In the genomic region with DNA sequence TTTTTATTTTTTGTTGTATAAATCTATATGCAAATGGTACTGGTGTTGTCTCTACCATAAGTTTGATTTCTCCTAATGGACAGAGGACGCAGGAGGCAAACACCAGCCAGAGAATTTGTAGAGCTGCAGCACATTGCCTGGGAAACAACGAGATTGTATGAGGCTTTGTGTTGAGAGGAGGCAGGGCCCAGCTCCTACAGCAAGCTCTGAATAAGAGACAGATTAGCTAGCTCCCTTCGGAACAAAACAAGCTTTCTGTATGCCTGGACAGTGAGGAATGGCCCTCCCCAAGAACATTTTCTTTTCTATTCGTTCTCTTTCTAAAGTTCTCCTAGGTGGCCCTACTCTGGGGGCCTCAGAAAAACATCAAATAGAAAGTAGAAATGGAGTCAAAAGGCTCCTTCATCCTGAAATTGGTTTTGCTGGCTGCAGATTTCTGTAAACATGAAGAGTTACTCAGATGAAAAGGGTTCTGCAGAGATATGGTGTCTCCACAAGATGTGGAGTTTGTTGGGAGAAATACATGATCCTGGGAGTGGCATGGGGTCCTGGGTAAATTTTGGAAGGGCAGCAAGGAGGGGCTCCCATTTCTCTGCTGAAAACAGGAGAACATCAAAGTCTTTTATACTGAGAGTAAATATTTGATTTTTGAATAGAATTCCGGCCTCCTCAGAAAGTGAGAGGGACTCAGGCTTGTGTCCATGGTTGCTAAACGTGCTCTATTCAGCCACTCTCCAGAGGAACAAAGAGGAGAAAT, we compare ENCODE assay signal across 26 cellular contexts. TPM values are rescaled to one million over a fixed set of nuclear protein-coding genes. Genes with fewer than 3 reads are reported as not detected.
DNase-seq lines count a peak whose midpoint lies in the region; ATAC-seq, FAIRE-seq and TF ChIP-seq lines count a peak whose summit lies in the region.
"Had no signal": no experiment of that assay in that cellular context is flagged by ENCODE, and none has a peak within 500 bp of the region (broad histone marks: within the 10 kb centered on the region; RNA-seq: fewer than 3 reads in every experiment).

No MANE protein-coding gene starts in this region.

- no TSS peak for BruUV-seq in HepG2 (replicated peaks; lab: Mats Ljungman, UMichigan)

- no peak overlapping the region for H2BK15ac ChIP-seq in neuronal stem cell (ENCODE audit: low read length)

- ATAC-seq in HepG2 (peak; percentile 78), right lobe of liver (no peak), GM18502 (IDR thresholded peaks at IDR 0.05; ENCODE audit: poor library complexity, unreplicated experiment) (no peak)
- ATAC-seq: natural killer cell had no signal

- no peak for TF ChIP-seq POLR2A in HepG2 (IDR thresholded peaks at IDR 0.05; ENCODE audit: insufficient read depth in 1 of 2, low read depth in 2 of 2, low read length in 2 of 2)
- no peak for TF ChIP-seq POLR2A in right lobe of liver (IDR thresholded peaks at IDR 0.05)

- no peak overlapping the region for H3K18ac ChIP-seq in neuronal stem cell (ENCODE audit: low read length)

- peak; percentile 83 for DNase-seq in HepG2 (ENCODE audit: low spot score)
- DNase-seq in right lobe of liver: no peak
- no peak for DNase-seq in frontal cortex (ENCODE audit: low spot score in 2 of 2)
- DNase-seq in neuronal stem cell (ENCODE audit: low spot score): peak; percentile 23
- no peak for DNase-seq in type B pancreatic cell (ENCODE audit: extremely low spot score, unreplicated experiment)
- no peak for DNase-seq in activated naive CD4-positive, alpha-beta T cell treated with anti-CD3 and anti-CD28 coated beads, Interleukin-2, amount 10 ng/mL, durations not matched to agents 7 days and 5 days
- no peak for DNase-seq in ACHN
- DNase-seq: activated CD4-positive, alpha-beta T cell treated with anti-CD3 and anti-CD28 coated beads, Interleukin-2, amount 10 ng/mL, durations not matched to agents 24 days and 14 days; DMS 273 treated with DMSO at 0.1 percent for 48 hours; erythroblast; foreskin melanocyte; mesenchymal stem cell; natural killer cell; NCI-H1694; OCI-M1; SHP77 treated with DMSO at 0.1 percent for 48 hours; spleen; stimulated activated CD4-positive, alpha-beta T cell treated with anti-CD3 and anti-CD28 coated beads, Interleukin-4, amount 100 ng/mL, for 4 hours; T-helper 1 cell had no signal

- no peak overlapping the region for H3K4me3 Mint-ChIP-seq in type B pancreatic cell
- H3K4me3 Mint-ChIP-seq in activated naive CD4-positive, alpha-beta T cell treated with anti-CD3 and anti-CD28 coated beads, Interleukin-2, amount 10 ng/mL, durations not matched to agents 7 days and 5 days: no peak overlapping the region
- H3K4me3 Mint-ChIP-seq: activated CD4-positive, alpha-beta T cell treated with anti-CD3 and anti-CD28 coated beads, Interleukin-2, amount 10 ng/mL, durations not matched to agents 24 days and 14 days; IgD-negative memory B cell; natural killer cell had no signal

- peak overlapping the region; percentile 89 for H3K27ac ChIP-seq in HepG2 (ENCODE audit: extremely low read length, insufficient read depth, low read length)
- no peak overlapping the region for H3K27ac ChIP-seq in right lobe of liver
- H3K27ac ChIP-seq in neuronal stem cell (replicated peaks; ENCODE audit: low read length): peak overlapping the region; percentile 65
- H3K27ac ChIP-seq: C4-2B, HL-60, spleen had no signal

- no peaks in the 10 kb centered on the region for H3K79me1 ChIP-seq in neuronal stem cell (ENCODE audit: low read depth, low read length)

- H3K27me3 ChIP-seq in HepG2 (ENCODE audit: control insufficient read depth in 1 of 2, insufficient read depth in 2 of 2, low read length in 2 of 2): no peaks in the 10 kb centered on the region
- no peaks in the 10 kb centered on the region for H3K27me3 ChIP-seq in right lobe of liver
- peaks cover 0 to 6% (median 0%) of the 10 kb centered on the region in 3 experiments for H3K27me3 ChIP-seq in neuronal stem cell (ENCODE audit: control insufficient read depth in 3 of 3, insufficient read depth in 3 of 3, low read depth in 1 of 3, low read length in 3 of 3)

- no peak overlapping the region for H3K4ac ChIP-seq in neuronal stem cell (ENCODE audit: low read length)

- CTCF ChIA-PET in HepG2 (lab: Yijun Ruan, JAX; ENCODE audit: low intra/inter-chr PET ratio, low total read pairs): no interaction called here
- CTCF ChIA-PET in activated naive CD4-positive, alpha-beta T cell treated with anti-CD3 and anti-CD28 coated beads, Interleukin-2, amount 10 ng/mL, durations not matched to agents 7 days and 5 days (lab: Charles Lee): interaction anchor here (1.6 kb wide), 1 partner anchor 199 kb away, joined by 6 read pairs; no protein-coding TSS in a partner anchor

- H3K4me1 ChIP-seq in HepG2 (ENCODE audit: insufficient read depth, low read length) (peaks cover 90% of the 10 kb centered on the region), right lobe of liver (peaks cover 0 to under 1% (median 0%) of the 10 kb centered on the region in 4 donors), neuronal stem cell (ENCODE audit: control insufficient read depth in 2 of 2, insufficient read depth in 1 of 2, low read depth in 1 of 2, low read length in 2 of 2) (peaks cover 10 to 13% of the 10 kb centered on the region in 2 donors)

- H3K9ac ChIP-seq in HepG2 (ENCODE audit: insufficient read depth, low read depth, low read length) (peak overlapping the region; percentile 58), neuronal stem cell (ENCODE audit: low read depth, low read length, poor library complexity) (no peak overlapping the region)

- H2AK5ac ChIP-seq in neuronal stem cell (ENCODE audit: low read depth, low read length): no peak overlapping the region

- H2BK12ac ChIP-seq in neuronal stem cell (ENCODE audit: low read length): no peak overlapping the region

- no peaks in the 10 kb centered on the region for H3K79me2 ChIP-seq in HepG2 (ENCODE audit: insufficient read depth, low read length)

- no peak for TF ChIP-seq CTCF in HepG2 (CRISPR knock-in tag; IDR thresholded peaks at IDR 0.05)
- no peak for TF ChIP-seq CTCF in right lobe of liver (IDR thresholded peaks at IDR 0.05)
- no peak for TF ChIP-seq CTCF in type B pancreatic cell (conservative IDR thresholded peaks at IDR 0.05)

- no peak for TF ChIP-seq RAD21 in HepG2 (CRISPR knock-in tag; IDR thresholded peaks at IDR 0.05)

- FAIRE-seq in HepG2 (lab: Jason Lieb, UNC): peak; percentile 57
- FAIRE-seq in frontal cortex (lab: Jason Lieb, UNC): peak; percentile 69

- POLR2A ChIA-PET in HepG2 (lab: Yijun Ruan, JAX): interaction anchor here (0.6 to 5.3 kb wide), 2 partner anchors 11 to 1411 kb away, joined by 3 to 34 read pairs; partner anchors contain the start of gene CCDC15

- in situ Hi-C loops in HepG2 (cut with HindIII; ENCODE audit: extremely low pct_ligation_motif_present, low pct_unique_long_range_greater_than_20kb): no loop called here
- in situ Hi-C loops in ACHN (cut with HindIII; ENCODE audit: low pct_ligation_motif_present, low pct_unique_long_range_greater_than_20kb, low sequenced_read_pairs): no loop called here

- H3K9me3 Mint-ChIP-seq in type B pancreatic cell: no peaks in the 10 kb centered on the region
- H3K9me3 Mint-ChIP-seq in activated naive CD4-positive, alpha-beta T cell treated with anti-CD3 and anti-CD28 coated beads, Interleukin-2, amount 10 ng/mL, durations not matched to agents 7 days and 5 days: peaks cover 2% of the 10 kb centered on the region
- H3K9me3 Mint-ChIP-seq: activated CD4-positive, alpha-beta T cell treated with anti-CD3 and anti-CD28 coated beads, Interleukin-2, amount 10 ng/mL, durations not matched to agents 24 days and 14 days; natural killer cell had no signal

- TF ChIP-seq EP300 in HepG2 (IDR thresholded peaks at IDR 0.05; ENCODE audit: low read depth in 2 of 2, low read length in 2 of 2) (peak in 1 of 2 experiments; percentile 63; a peak in 1 of 4 replicates), HepG2 (CRISPR knock-in tag; IDR thresholded peaks at IDR 0.05; ENCODE audit: borderline replicate concordance) (peak; percentile 15; the same call in 1 of the 2 replicates)

- H3K4me1 Mint-ChIP-seq in type B pancreatic cell (ENCODE audit: unreplicated experiment): peaks cover 23% of the 10 kb centered on the region
- peaks cover 13% of the 10 kb centered on the region for H3K4me1 Mint-ChIP-seq in activated naive CD4-positive, alpha-beta T cell treated with anti-CD3 and anti-CD28 coated beads, Interleukin-2, amount 10 ng/mL, durations not matched to agents 7 days and 5 days
- H3K4me1 Mint-ChIP-seq: IgD-negative memory B cell had no signal

- H3K36me3 Mint-ChIP-seq in type B pancreatic cell: no peaks in the 10 kb centered on the region
- peaks cover 2% of the 10 kb centered on the region for H3K36me3 Mint-ChIP-seq in activated naive CD4-positive, alpha-beta T cell treated with anti-CD3 and anti-CD28 coated beads, Interleukin-2, amount 10 ng/mL, durations not matched to agents 7 days and 5 days
- H3K36me3 Mint-ChIP-seq: IgD-negative memory B cell had no signal

- H4K8ac ChIP-seq in neuronal stem cell (ENCODE audit: low read depth, low read length): no peak overlapping the region

- H4K91ac ChIP-seq in neuronal stem cell (ENCODE audit: low read depth, low read length, poor library complexity): no peak overlapping the region

- 1% methylated on average over 6 of the region's 6 CpGs for WGBS in HepG2 (ENCODE audit: low lambda C conversion rate)
- WGBS in right lobe of liver (ENCODE audit: insufficient coverage, low coverage, low lambda C conversion rate, missing lambda C conversion rate): 66% methylated on average over 6 of the region's 6 CpGs
- WGBS in neuronal stem cell (ENCODE audit: extremely low coverage in 2 of 2, insufficient read length in 2 of 2, insufficient replicate concordance in 1 of 2), 2 donors: no CpG with 5 or more reads among the region's 6 CpGs

- H3K4me3 ChIP-seq in HepG2 (replicated peaks in 1 of 3; ENCODE audit: insufficient read depth in 1 of 3, low read depth in 2 of 3, low read length in 3 of 3): peak overlapping the region; percentile 21 to 53 (median 27); a peak in 5 of 6 replicates
- H3K4me3 ChIP-seq in right lobe of liver: no peak overlapping the region
- no peak overlapping the region for H3K4me3 ChIP-seq in neuronal stem cell (ENCODE audit: low read length in 2 of 2)
- H3K4me3 ChIP-seq: spleen had no signal

- no peaks in the 10 kb centered on the region for H4K20me1 ChIP-seq in HepG2 (ENCODE audit: insufficient read depth, low read length)

- no peak overlapping the region for H2BK120ac ChIP-seq in neuronal stem cell (ENCODE audit: low read depth, low read length)

- H3K27ac Mint-ChIP-seq in type B pancreatic cell: peak overlapping the region; percentile 44
- no peak overlapping the region for H3K27ac Mint-ChIP-seq in activated naive CD4-positive, alpha-beta T cell treated with anti-CD3 and anti-CD28 coated beads, Interleukin-2, amount 10 ng/mL, durations not matched to agents 7 days and 5 days
- H3K27ac Mint-ChIP-seq: activated CD4-positive, alpha-beta T cell treated with anti-CD3 and anti-CD28 coated beads, Interleukin-2, amount 10 ng/mL, durations not matched to agents 24 days and 14 days; activated T-helper 2 cell treated with anti-CD3 and anti-CD28 coated beads, Interferon-gamma antibody, Interleukin-2, Interleukin-4, amounts not matched to agents 10 μg/mL and 5 μg/mL and 100 μg/mL, durations not matched to agents 14 hours and 24 hours and 36 hours; IgD-negative memory B cell had no signal

- no peak overlapping the region for H2AFZ ChIP-seq in HepG2 (ENCODE audit: low read length)
- peak overlapping the region; percentile 85 for H2AFZ ChIP-seq in neuronal stem cell (ENCODE audit: low read length)

- H3K36me3 ChIP-seq in HepG2 (replicated peaks in 1 of 2; ENCODE audit: control insufficient read depth in 1 of 2, insufficient read depth in 2 of 2, low read length in 2 of 2) (no peaks in the 10 kb centered on the region), right lobe of liver (no peaks in the 10 kb centered on the region), neuronal stem cell (replicated peaks in 1 of 2; ENCODE audit: control insufficient read depth in 2 of 2, insufficient read depth in 2 of 2, low read length in 2 of 2) (no peaks in the 10 kb centered on the region)
- H3K36me3 ChIP-seq: spleen had no signal

- intact Hi-C loops in HepG2 (cut with micrococcal nuclease; ENCODE audit: unreplicated experiment): no loop called here
- intact Hi-C loops in right lobe of liver (cut with DNase I): no loop called here

- H3K14ac ChIP-seq in neuronal stem cell (ENCODE audit: low read length): no peak overlapping the region

- H3K9me3 ChIP-seq in HepG2 (ENCODE audit: low read length) (no peaks in the 10 kb centered on the region), right lobe of liver (no peaks in the 10 kb centered on the region), neuronal stem cell (replicated peaks in 1 of 2; ENCODE audit: control insufficient read depth in 2 of 2, insufficient read depth in 1 of 2, low read depth in 1 of 2, low read length in 2 of 2) (no peaks in the 10 kb centered on the region)
- H3K9me3 ChIP-seq: spleen had no signal

- no peaks in the 10 kb centered on the region for H3K27me3 Mint-ChIP-seq in type B pancreatic cell
- H3K27me3 Mint-ChIP-seq in activated naive CD4-positive, alpha-beta T cell treated with anti-CD3 and anti-CD28 coated beads, Interleukin-2, amount 10 ng/mL, durations not matched to agents 7 days and 5 days: peaks cover 22% of the 10 kb centered on the region

- no peak overlapping the region for H2BK5ac ChIP-seq in neuronal stem cell (ENCODE audit: low read length)

- H3K23ac ChIP-seq in neuronal stem cell (ENCODE audit: low read depth, low read length, poor library complexity): no peak overlapping the region

- H3K4me2 ChIP-seq in HepG2 (ENCODE audit: low read depth, low read length): peak overlapping the region; percentile 72
- H3K4me2 ChIP-seq in neuronal stem cell (ENCODE audit: insufficient read depth, low read length, poor library complexity, severe bottlenecking): no peak overlapping the region

RNA-seq across cellular contexts. Expression of gene HEPACAM, which starts 6.8 kb away (rescaled TPM):
- 58.5 and 66.9 TPM in 2 replicates for total RNA-seq in HepG2 (2016; rRNA removed; fragmentation: Illumina TruSeq; extraction: Trizol)
- 17.6 and 18.7 TPM in 2 replicates for total RNA-seq in HepG2 (2016; cell fraction: cytosol; rRNA removed; fragmentation: Illumina TruSeq; extraction: Trizol; ENCODE audit: low read depth)
- total RNA-seq in HepG2 (2016; cell fraction: insoluble cytoplasmic fraction; rRNA removed; fragmentation: Illumina TruSeq; extraction: Trizol): 53.8 and 67.4 TPM in 2 replicates
- 53.8 and 64.2 TPM in 2 replicates for total RNA-seq in HepG2 (2016; cell fraction: membrane; rRNA removed; fragmentation: Illumina TruSeq; extraction: Trizol)
- 81.5 and 83.9 TPM in 2 replicates for total RNA-seq in HepG2 (2016; cell fraction: nucleus; rRNA removed; fragmentation: Illumina TruSeq; extraction: Trizol)
- polyA plus RNA-seq in HepG2 (2011; rRNA removed): 74.8 and 121 TPM in 2 replicates
- 47.5 and 102 TPM in 2 replicates for polyA plus RNA-seq in HepG2 (2011; cell fraction: cytosol; rRNA removed)
- 131 and 258 TPM in 2 replicates for polyA plus RNA-seq in HepG2 (2011; cell fraction: nucleus; rRNA removed)
- 59.1 and 64.3 TPM in 2 replicates for polyA plus RNA-seq in HepG2 (2012)
- 10.5 and 13.0 TPM in 2 replicates for polyA plus RNA-seq in HepG2 (2016; cell fraction: cytosol; fragmentation: Illumina TruSeq; extraction: Trizol; ENCODE audit: low read depth)
- polyA plus RNA-seq in HepG2 (2016; cell fraction: insoluble cytoplasmic fraction; fragmentation: Illumina TruSeq; extraction: Trizol; ENCODE audit: low read depth): 31.3 and 35.9 TPM in 2 replicates
- 36.7 and 41.7 TPM in 2 replicates for polyA plus RNA-seq in HepG2 (2016; cell fraction: membrane; fragmentation: Illumina TruSeq; extraction: Trizol; ENCODE audit: low read depth)
- 102 and 105 TPM in 2 replicates for polyA plus RNA-seq in HepG2 (2016; cell fraction: nucleus; fragmentation: Illumina TruSeq; extraction: Trizol; ENCODE audit: insufficient read depth, low read depth)
- polyA minus RNA-seq in HepG2 (2011; rRNA and poly(A)+ RNA removed; ENCODE audit: low replicate concordance): 0.19 and 706 TPM in 2 replicates
- polyA minus RNA-seq in HepG2 (2011; cell fraction: cytosol; rRNA and poly(A)+ RNA removed): 95.5 and 142 TPM in 2 replicates
- 137 and 199 TPM in 2 replicates for polyA minus RNA-seq in HepG2 (2011; cell fraction: nucleus; rRNA and poly(A)+ RNA removed)
- total RNA-seq in right lobe of liver: 10 to 100 TPM in 1 of 6 experiments, 1 to 10 TPM in 4, under 1 TPM in 1; 0.30 to 30.8 (median 2.3) TPM
- 6.9 TPM for total RNA-seq in frontal cortex
- 0.03 TPM for polyA plus RNA-seq in neuronal stem cell (2013, experiment 1 of 2)
- polyA plus RNA-seq in neuronal stem cell (2013, experiment 2 of 2): 0.01 TPM
- 0.43 TPM in 1 of 2 replicates, not detected in the other for total RNA-seq in type B pancreatic cell (ENCODE audit: low replicate concordance)
- total RNA-seq: activated CD4-positive, alpha-beta T cell treated with anti-CD3 and anti-CD28 coated beads, Interleukin-2, amount 10 ng/mL, durations not matched to agents 24 days and 14 days; activated T-helper 2 cell treated with anti-CD3 and anti-CD28 coated beads, Interferon-gamma antibody, Interleukin-2, Interleukin-4, amounts not matched to agents 10 μg/mL and 5 μg/mL and 100 μg/mL, durations not matched to agents 14 hours and 24 hours and 36 hours; MCF 10A; natural killer cell had no signal
- polyA plus RNA-seq: IgD-negative memory B cell had no signal

RNA-seq across cellular contexts. Expression of gene CCDC15, which starts 11.4 kb away (rescaled TPM):
- total RNA-seq in HepG2 (2016; rRNA removed; fragmentation: Illumina TruSeq; extraction: Trizol) (4.6 and 6.5 TPM in 2 replicates), right lobe of liver (1 to 10 TPM in 2 of 6 experiments, under 1 TPM in 4; 0.57 to 1.8 (median 0.70) TPM), frontal cortex (3.7 TPM), type B pancreatic cell (ENCODE audit: low replicate concordance) (1.5 and 3.2 TPM in 2 replicates)
- total RNA-seq in HepG2 (2016; cell fraction: cytosol; rRNA removed; fragmentation: Illumina TruSeq; extraction: Trizol; ENCODE audit: low read depth): 3.4 and 5.0 TPM in 2 replicates
- total RNA-seq in HepG2 (2016; cell fraction: insoluble cytoplasmic fraction; rRNA removed; fragmentation: Illumina TruSeq; extraction: Trizol): 4.3 and 5.4 TPM in 2 replicates
- 2.5 and 3.6 TPM in 2 replicates for total RNA-seq in HepG2 (2016; cell fraction: membrane; rRNA removed; fragmentation: Illumina TruSeq; extraction: Trizol)
- total RNA-seq in HepG2 (2016; cell fraction: nucleus; rRNA removed; fragmentation: Illumina TruSeq; extraction: Trizol): 9.8 and 10.9 TPM in 2 replicates
- 1.2 and 2.2 TPM in 2 replicates for polyA plus RNA-seq in HepG2 (2011; rRNA removed)
- 0.63 and 0.85 TPM in 2 replicates for polyA plus RNA-seq in HepG2 (2011; cell fraction: cytosol; rRNA removed)
- 1.5 and 2.5 TPM in 2 replicates for polyA plus RNA-seq in HepG2 (2011; cell fraction: nucleus; rRNA removed)
- polyA plus RNA-seq in HepG2 (2012): 0.69 and 1.7 TPM in 2 replicates
- 0.19 and 0.21 TPM in 2 replicates for polyA plus RNA-seq in HepG2 (2016; cell fraction: cytosol; fragmentation: Illumina TruSeq; extraction: Trizol; ENCODE audit: low read depth)
- 3.6 and 4.3 TPM in 2 replicates for polyA plus RNA-seq in HepG2 (2016; cell fraction: insoluble cytoplasmic fraction; fragmentation: Illumina TruSeq; extraction: Trizol; ENCODE audit: low read depth)
- 0.18 and 0.38 TPM in 2 replicates for polyA plus RNA-seq in HepG2 (2016; cell fraction: membrane; fragmentation: Illumina TruSeq; extraction: Trizol; ENCODE audit: low read depth)
- polyA plus RNA-seq in HepG2 (2016; cell fraction: nucleus; fragmentation: Illumina TruSeq; extraction: Trizol; ENCODE audit: insufficient read depth, low read depth): 4.4 and 5.8 TPM in 2 replicates
- 1.2 TPM in 1 of 2 replicates, not detected in the other for polyA minus RNA-seq in HepG2 (2011; rRNA and poly(A)+ RNA removed; ENCODE audit: low replicate concordance)
- 1.6 and 2.1 TPM in 2 replicates for polyA minus RNA-seq in HepG2 (2011; cell fraction: cytosol; rRNA and poly(A)+ RNA removed)
- 11.4 and 20.6 TPM in 2 replicates for polyA minus RNA-seq in HepG2 (2011; cell fraction: nucleus; rRNA and poly(A)+ RNA removed)
- 4.0 TPM for polyA plus RNA-seq in neuronal stem cell (2013, experiment 1 of 2)
- polyA plus RNA-seq in neuronal stem cell (2013, experiment 2 of 2): 4.1 TPM

RNA-seq across cellular contexts. Expression of gene HEPN1, which starts 23.6 kb away (rescaled TPM):
- total RNA-seq in HepG2 (2016; rRNA removed; fragmentation: Illumina TruSeq; extraction: Trizol) (not detected in 2 replicates), right lobe of liver (under 1 TPM in 1 of 6 experiments, not detected in 5; 0.18 TPM), frontal cortex (not detected), type B pancreatic cell (ENCODE audit: low replicate concordance) (not detected in 2 replicates)
- not detected in 2 replicates for total RNA-seq in HepG2 (2016; cell fraction: cytosol; rRNA removed; fragmentation: Illumina TruSeq; extraction: Trizol; ENCODE audit: low read depth)
- total RNA-seq in HepG2 (2016; cell fraction: insoluble cytoplasmic fraction; rRNA removed; fragmentation: Illumina TruSeq; extraction: Trizol): not detected in 2 replicates
- not detected in 2 replicates for total RNA-seq in HepG2 (2016; cell fraction: membrane; rRNA removed; fragmentation: Illumina TruSeq; extraction: Trizol)
- total RNA-seq in HepG2 (2016; cell fraction: nucleus; rRNA removed; fragmentation: Illumina TruSeq; extraction: Trizol): not detected in 2 replicates
- not detected in 2 replicates for polyA plus RNA-seq in HepG2 (2011; rRNA removed)
- polyA plus RNA-seq in HepG2 (2011; cell fraction: cytosol; rRNA removed): not detected in 2 replicates
- not detected in 2 replicates for polyA plus RNA-seq in HepG2 (2011; cell fraction: nucleus; rRNA removed)
- polyA plus RNA-seq in HepG2 (2012): 34.1 and 38.2 TPM in 2 replicates
- polyA plus RNA-seq in HepG2 (2016; cell fraction: cytosol; fragmentation: Illumina TruSeq; extraction: Trizol; ENCODE audit: low read depth): not detected in 2 replicates
- polyA plus RNA-seq in HepG2 (2016; cell fraction: insoluble cytoplasmic fraction; fragmentation: Illumina TruSeq; extraction: Trizol; ENCODE audit: low read depth): not detected in 2 replicates
- not detected in 2 replicates for polyA plus RNA-seq in HepG2 (2016; cell fraction: membrane; fragmentation: Illumina TruSeq; extraction: Trizol; ENCODE audit: low read depth)
- polyA plus RNA-seq in HepG2 (2016; cell fraction: nucleus; fragmentation: Illumina TruSeq; extraction: Trizol; ENCODE audit: insufficient read depth, low read depth): not detected in 2 replicates
- not detected in 2 replicates for polyA minus RNA-seq in HepG2 (2011; rRNA and poly(A)+ RNA removed; ENCODE audit: low replicate concordance)
- 0.70 TPM in 1 of 2 replicates, not detected in the other for polyA minus RNA-seq in HepG2 (2011; cell fraction: cytosol; rRNA and poly(A)+ RNA removed)
- polyA minus RNA-seq in HepG2 (2011; cell fraction: nucleus; rRNA and poly(A)+ RNA removed): 0.26 TPM in 1 of 2 replicates, not detected in the other
- polyA plus RNA-seq in neuronal stem cell (2013, experiment 1 of 2): not detected
- not detected for polyA plus RNA-seq in neuronal stem cell (2013, experiment 2 of 2)
- total RNA-seq: activated CD4-positive, alpha-beta T cell treated with anti-CD3 and anti-CD28 coated beads, Interleukin-2, amount 10 ng/mL, durations not matched to agents 24 days and 14 days; activated T-helper 2 cell treated with anti-CD3 and anti-CD28 coated beads, Interferon-gamma antibody, Interleukin-2, Interleukin-4, amounts not matched to agents 10 μg/mL and 5 μg/mL and 100 μg/mL, durations not matched to agents 14 hours and 24 hours and 36 hours; MCF 10A; natural killer cell; subcutaneous adipose tissue had no signal
- polyA plus RNA-seq: IgD-negative memory B cell, spleen had no signal

RNA-seq across cellular contexts. Expression of gene ROBO4, which starts 45.0 kb away (rescaled TPM):
- total RNA-seq in HepG2 (2016; rRNA removed; fragmentation: Illumina TruSeq; extraction: Trizol) (0.07 TPM in 1 of 2 replicates, not detected in the other), right lobe of liver (10 to 100 TPM in 3 of 6 experiments, 1 to 10 TPM in 3; 3.6 to 18.8 (median 9.0) TPM), frontal cortex (1.6 TPM), type B pancreatic cell (ENCODE audit: low replicate concordance) (not detected in 2 replicates)
- not detected in 2 replicates for total RNA-seq in HepG2 (2016; cell fraction: cytosol; rRNA removed; fragmentation: Illumina TruSeq; extraction: Trizol; ENCODE audit: low read depth)
- not detected in 2 replicates for total RNA-seq in HepG2 (2016; cell fraction: insoluble cytoplasmic fraction; rRNA removed; fragmentation: Illumina TruSeq; extraction: Trizol)
- not detected in 2 replicates for total RNA-seq in HepG2 (2016; cell fraction: membrane; rRNA removed; fragmentation: Illumina TruSeq; extraction: Trizol)
- total RNA-seq in HepG2 (2016; cell fraction: nucleus; rRNA removed; fragmentation: Illumina TruSeq; extraction: Trizol): not detected in 2 replicates
- polyA plus RNA-seq in HepG2 (2011; rRNA removed): 0.47 and 1.1 TPM in 2 replicates
- 0.21 and 0.60 TPM in 2 replicates for polyA plus RNA-seq in HepG2 (2011; cell fraction: cytosol; rRNA removed)
- polyA plus RNA-seq in HepG2 (2011; cell fraction: nucleus; rRNA removed): 4.1 and 9.2 TPM in 2 replicates
- polyA plus RNA-seq in HepG2 (2012): 2.2 and 2.4 TPM in 2 replicates
- not detected in 2 replicates for polyA plus RNA-seq in HepG2 (2016; cell fraction: cytosol; fragmentation: Illumina TruSeq; extraction: Trizol; ENCODE audit: low read depth)
- polyA plus RNA-seq in HepG2 (2016; cell fraction: insoluble cytoplasmic fraction; fragmentation: Illumina TruSeq; extraction: Trizol; ENCODE audit: low read depth): not detected in 2 replicates
- not detected in 2 replicates for polyA plus RNA-seq in HepG2 (2016; cell fraction: membrane; fragmentation: Illumina TruSeq; extraction: Trizol; ENCODE audit: low read depth)
- polyA plus RNA-seq in HepG2 (2016; cell fraction: nucleus; fragmentation: Illumina TruSeq; extraction: Trizol; ENCODE audit: insufficient read depth, low read depth): 0.51 and 0.55 TPM in 2 replicates
- 6.3 TPM in 1 of 2 replicates, not detected in the other for polyA minus RNA-seq in HepG2 (2011; rRNA and poly(A)+ RNA removed; ENCODE audit: low replicate concordance)
- polyA minus RNA-seq in HepG2 (2011; cell fraction: cytosol; rRNA and poly(A)+ RNA removed): 2.1 and 2.7 TPM in 2 replicates
- polyA minus RNA-seq in HepG2 (2011; cell fraction: nucleus; rRNA and poly(A)+ RNA removed): 3.7 and 7.2 TPM in 2 replicates
- not detected for polyA plus RNA-seq in neuronal stem cell (2013, experiment 1 of 2)
- not detected for polyA plus RNA-seq in neuronal stem cell (2013, experiment 2 of 2)
- total RNA-seq: activated CD4-positive, alpha-beta T cell treated with anti-CD3 and anti-CD28 coated beads, Interleukin-2, amount 10 ng/mL, durations not matched to agents 24 days and 14 days; activated T-helper 2 cell treated with anti-CD3 and anti-CD28 coated beads, Interferon-gamma antibody, Interleukin-2, Interleukin-4, amounts not matched to agents 10 μg/mL and 5 μg/mL and 100 μg/mL, durations not matched to agents 14 hours and 24 hours and 36 hours; natural killer cell had no signal
- polyA plus RNA-seq: IgD-negative memory B cell had no signal

Comparison
In these comparisons a context has a peak if more than half of its experiments do, and no peak if none do; other contexts are left out.
1. DNase-seq: peak in HepG2 (single experiment) and neuronal stem cell (single experiment); none in right lobe of liver (0 of 3), frontal cortex (0 of 2), type B pancreatic cell (single experiment), activated naive CD4-positive, alpha-beta T cell treated with anti-CD3 and anti-CD28 coated beads, Interleukin-2, amount 10 ng/mL, durations not matched to agents 7 days and 5 days (single experiment) and ACHN (single experiment).
2. H3K27ac ChIP-seq: peak in HepG2 (single experiment) and neuronal stem cell (single experiment); none in right lobe of liver (0 of 3).
3. H3K4me3 ChIP-seq: peak in HepG2 (3 of 3); none in right lobe of liver (0 of 3) and neuronal stem cell (0 of 2).